Comparison of ENCODE assay signal across 11 cellular contexts in genomic region chr15:39578851-39579486, GRCh38. TPM values are rescaled to one million over a fixed set of nuclear protein-coding genes. Genes with fewer than 3 reads are reported as not detected.
DNase-seq lines count a peak whose midpoint lies in the region; ATAC-seq, FAIRE-seq and TF ChIP-seq lines count a peak whose summit lies in the region.
"Had no signal": no experiment of that assay in that cellular context is flagged by ENCODE, and none has a peak within 500 bp of the region (broad histone marks: within the 10 kb centered on the region; RNA-seq: fewer than 3 reads in every experiment).

No MANE protein-coding gene starts in this region.

- POLR2A ChIA-PET in endothelial cell of umbilical vein (lab: Charles Lee): interaction anchor here (1.1 to 9.9 kb wide), 9 partner anchors 149 to 751 kb away, joined by 4 to 118 read pairs (median 27); no protein-coding TSS in a partner anchor

- intact Hi-C loops in endothelial cell of umbilical vein (cut with micrococcal nuclease): loop anchor here (1.0 kb wide), 5 partner anchors 105 to 762 kb away; no protein-coding TSS in a partner anchor

- no peaks in the 10 kb centered on the region for H3K36me3 Mint-ChIP-seq in stimulated activated naive CD8-positive, alpha-beta T cell treated with anti-CD3 and anti-CD28 coated beads, Interleukin-15, Interleukin-2, amounts not matched to agents 100 ng/mL and 50 ng/mL, for 24 hours (ENCODE audit: low read depth)
- H3K36me3 Mint-ChIP-seq: CD8-positive, alpha-beta T cell had no signal

- no peak for DNase-seq in stimulated activated naive CD8-positive, alpha-beta T cell treated with anti-CD3 and anti-CD28 coated beads, Interleukin-15, amount 100 ng/mL, for 72 hours
- peak; percentile 86 for DNase-seq in endothelial cell of umbilical vein (ENCODE audit: low read depth, low spot score)
- DNase-seq in myocyte (ENCODE audit: low read depth): peak; percentile 62
- no peak for DNase-seq in epidermal melanocyte (ENCODE audit: insufficient read length, low spot score)
- no peak for DNase-seq in stimulated activated CD8-positive, alpha-beta memory T cell treated with anti-CD3 and anti-CD28 coated beads, Interleukin-4, amount 100 ng/mL, for 48 hours
- DNase-seq in NCI-H1694 (lab: John Stamatoyannopoulos, UW): no peak
- DNase-seq: activated CD4-positive, alpha-beta T cell treated with anti-CD3 and anti-CD28 coated beads, Interleukin-2, amount 50 U/mL, for 4 hours; CD8-positive, alpha-beta T cell; NCI-H2227 treated with DMSO at 0.1 percent for 48 hours had no signal

- peak; percentile 7 to 43 for TF ChIP-seq CTCF in endothelial cell of umbilical vein (IDR thresholded peaks at IDR 0.05; ENCODE audit: extremely low read depth in 1 of 2, insufficient read depth in 1 of 2, low read depth in 1 of 2, low read length in 2 of 2)

- peak overlapping the region; percentile 97 for H3K9ac ChIP-seq in endothelial cell of umbilical vein (replicated peaks; ENCODE audit: extremely low read depth, insufficient read depth, low read length)

- no peaks in the 10 kb centered on the region for H3K27me3 ChIP-seq in endothelial cell of umbilical vein (ENCODE audit: control insufficient read depth in 2 of 2, insufficient read depth in 2 of 2, low read length in 2 of 2)

- H3K27me3 Mint-ChIP-seq in stimulated activated naive CD8-positive, alpha-beta T cell treated with anti-CD3 and anti-CD28 coated beads, Interleukin-15, Interleukin-2, amounts not matched to agents 100 ng/mL and 50 ng/mL, for 24 hours: peaks cover 61% of the 10 kb centered on the region
- H3K27me3 Mint-ChIP-seq in stimulated activated naive CD8-positive, alpha-beta T cell treated with anti-CD3 and anti-CD28 coated beads, Interleukin-15, amount 100 ng/mL, for 72 hours: peaks cover 62% of the 10 kb centered on the region

- peaks cover 3% of the 10 kb centered on the region for H4K20me1 ChIP-seq in endothelial cell of umbilical vein (replicated peaks; ENCODE audit: control insufficient read depth, extremely low read depth, insufficient read depth, low read length)

- H3K4me1 ChIP-seq in endothelial cell of umbilical vein (ENCODE audit: control insufficient read depth, extremely low read depth, insufficient read depth, low read length): peaks cover 20% of the 10 kb centered on the region

- H3K4me3 ChIP-seq in endothelial cell of umbilical vein (replicated peaks in 1 of 3; ENCODE audit: insufficient read depth in 1 of 3, low read depth in 1 of 3, low read length in 3 of 3): peak overlapping the region in 1 of 3 experiments; percentile 61

- no peaks in the 10 kb centered on the region for H3K9me1 ChIP-seq in endothelial cell of umbilical vein (replicated peaks; ENCODE audit: control insufficient read depth, extremely low read depth, insufficient read depth, low read length)

- no peak for ATAC-seq in stimulated activated naive CD8-positive, alpha-beta T cell treated with anti-CD3 and anti-CD28 coated beads, Interleukin-15, amount 100 ng/mL, for 72 hours
- ATAC-seq in HG03457 (IDR thresholded peaks at IDR 0.05; ENCODE audit: unreplicated experiment): no peak
- ATAC-seq: CD8-positive, alpha-beta T cell had no signal

- FAIRE-seq in endothelial cell of umbilical vein (lab: Jason Lieb, UNC): no peak

- BruUV-seq in endothelial cell of umbilical vein (replicated peaks; lab: Mats Ljungman, UMichigan): no TSS peak

- H3K27ac Mint-ChIP-seq in stimulated activated naive CD8-positive, alpha-beta T cell treated with anti-CD3 and anti-CD28 coated beads, Interleukin-15, Interleukin-2, amounts not matched to agents 100 ng/mL and 50 ng/mL, for 24 hours: peak overlapping the region; percentile 71
- peak overlapping the region in 1 of 2 donors; percentile 53 for H3K27ac Mint-ChIP-seq in stimulated activated naive CD8-positive, alpha-beta T cell treated with anti-CD3 and anti-CD28 coated beads, Interleukin-15, amount 100 ng/mL, for 72 hours
- H3K27ac Mint-ChIP-seq: CD8-positive, alpha-beta T cell had no signal

- no peak overlapping the region for H2AFZ ChIP-seq in endothelial cell of umbilical vein (ENCODE audit: low read depth, low read length)

- peaks cover 15% of the 10 kb centered on the region for H3K4me1 Mint-ChIP-seq in stimulated activated naive CD8-positive, alpha-beta T cell treated with anti-CD3 and anti-CD28 coated beads, Interleukin-15, Interleukin-2, amounts not matched to agents 100 ng/mL and 50 ng/mL, for 24 hours (ENCODE audit: low read depth)
- H3K4me1 Mint-ChIP-seq in stimulated activated naive CD8-positive, alpha-beta T cell treated with anti-CD3 and anti-CD28 coated beads, Interleukin-15, amount 100 ng/mL, for 72 hours: peaks cover 19% of the 10 kb centered on the region

- H3K36me3 ChIP-seq in endothelial cell of umbilical vein (ENCODE audit: control insufficient read depth in 2 of 2, extremely low read depth in 1 of 2, insufficient read depth in 2 of 2, low read length in 2 of 2): peaks cover 21 to 25% of the 10 kb centered on the region in 2 experiments

- H3K9me3 Mint-ChIP-seq in stimulated activated naive CD8-positive, alpha-beta T cell treated with anti-CD3 and anti-CD28 coated beads, Interleukin-15, Interleukin-2, amounts not matched to agents 100 ng/mL and 50 ng/mL, for 24 hours: no peaks in the 10 kb centered on the region
- H3K9me3 Mint-ChIP-seq in stimulated activated naive CD8-positive, alpha-beta T cell treated with anti-CD3 and anti-CD28 coated beads, Interleukin-15, amount 100 ng/mL, for 72 hours: no peaks in the 10 kb centered on the region
- H3K9me3 Mint-ChIP-seq: CD8-positive, alpha-beta T cell had no signal

- H3K4me2 ChIP-seq in endothelial cell of umbilical vein (ENCODE audit: insufficient read depth, low read length): peak overlapping the region; percentile 91

- H3K27ac ChIP-seq in endothelial cell of umbilical vein (ENCODE audit: insufficient read depth, low read depth, low read length): peak overlapping the region; percentile 98

- peak; percentile 3 for TF ChIP-seq POLR2A in endothelial cell of umbilical vein (IDR thresholded peaks at IDR 0.05; ENCODE audit: low read depth, low read length)

- H3K4me3 Mint-ChIP-seq in stimulated activated naive CD8-positive, alpha-beta T cell treated with anti-CD3 and anti-CD28 coated beads, Interleukin-15, Interleukin-2, amounts not matched to agents 100 ng/mL and 50 ng/mL, for 24 hours: no peak overlapping the region
- no peak overlapping the region for H3K4me3 Mint-ChIP-seq in stimulated activated naive CD8-positive, alpha-beta T cell treated with anti-CD3 and anti-CD28 coated beads, Interleukin-15, amount 100 ng/mL, for 72 hours

- dilution Hi-C loops in endothelial cell of umbilical vein (cut with MboI; ENCODE audit: extremely low pct_ligation_motif_present, low sequenced_read_pairs): no loop called here

- H3K9me3 ChIP-seq in endothelial cell of umbilical vein (replicated peaks; ENCODE audit: control insufficient read depth, insufficient read depth, low read length): no peaks in the 10 kb centered on the region

- peaks cover 42% of the 10 kb centered on the region for H3K79me2 ChIP-seq in endothelial cell of umbilical vein (ENCODE audit: control insufficient read depth, insufficient read depth, low read length)

- CTCF ChIA-PET in endothelial cell of umbilical vein (lab: Charles Lee): interaction anchor here (1.0 to 5.0 kb wide), 18 partner anchors 105 to 872 kb away, joined by 3 to 72 read pairs (median 6); no protein-coding TSS in a partner anchor

TF ChIP-seq in endothelial cell of umbilical vein, 7 proteins besides CTCF, POLR2A, EP300 and RAD21:
- no peak for TF ChIP-seq MYC (IDR thresholded peaks at IDR 0.05; ENCODE audit: low read depth, low read length)
- TF ChIP-seq FOS (IDR thresholded peaks at IDR 0.05; ENCODE audit: borderline replicate concordance, insufficient read depth, low read length): peak; percentile 45
- peak; percentile 41 for TF ChIP-seq POLR2AphosphoS5 (IDR thresholded peaks at IDR 0.05; ENCODE audit: insufficient read depth, low read depth, low read length)
- TF ChIP-seq JUN (IDR thresholded peaks at IDR 0.05; ENCODE audit: borderline replicate concordance, insufficient read depth, insufficient read length, low read depth): no peak
- TF ChIP-seq, protein P1, sequence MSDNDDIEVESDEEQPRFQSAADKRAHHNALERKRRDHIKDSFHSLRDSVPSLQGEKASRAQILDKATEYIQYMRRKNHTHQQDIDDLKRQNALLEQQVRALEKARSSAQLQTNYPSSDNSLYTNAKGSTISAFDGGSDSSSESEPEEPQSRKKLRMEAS (IDR thresholded peaks at IDR 0.05; ENCODE audit: insufficient read depth, insufficient read length): no peak
- no peak for TF ChIP-seq EZH2 (IDR thresholded peaks at IDR 0.05; ENCODE audit: borderline replicate concordance, low read depth, low read length, severe bottlenecking)
- TF ChIP-seq GATA2 (IDR thresholded peaks at IDR 0.05; ENCODE audit: insufficient read depth, insufficient read length, low read depth, low read length): peak; percentile 48

RNA-seq across cellular contexts. Expression of gene THBS1, which starts 1.9 kb away (rescaled TPM):
- 8,837 and 8,883 TPM in 2 replicates for total RNA-seq in endothelial cell of umbilical vein
- polyA plus RNA-seq in endothelial cell of umbilical vein: 6,148 and 6,293 TPM in 2 replicates
- polyA plus RNA-seq in endothelial cell of umbilical vein (2011; cell fraction: cytosol; rRNA removed): 2,202 and 2,655 TPM in 2 replicates
- polyA plus RNA-seq in endothelial cell of umbilical vein (2011; cell fraction: nucleus; rRNA removed): 17,201 and 26,660 TPM in 2 replicates
- polyA plus RNA-seq in endothelial cell of umbilical vein (2012): 3,629 and 3,767 TPM in 2 replicates
- polyA minus RNA-seq in endothelial cell of umbilical vein: 17,988 and 18,091 TPM in 2 replicates
- 7.8 TPM for polyA minus RNA-seq in endothelial cell of umbilical vein (2011; cell fraction: cytosol; rRNA and poly(A)+ RNA removed)
- polyA minus RNA-seq in endothelial cell of umbilical vein (2011; cell fraction: nucleus; rRNA and poly(A)+ RNA removed): 23,649 and 24,248 TPM in 2 replicates
- total RNA-seq in myocyte: 1,149 and 1,987 TPM in 2 replicates
- polyA plus RNA-seq in myocyte (2012): 2,462 TPM

Comparison
In these comparisons a context has a peak if more than half of its experiments do, and no peak if none do; other contexts are left out.
1. DNase-seq: peak in endothelial cell of umbilical vein (single experiment) and myocyte (single experiment); none in stimulated activated naive CD8-positive, alpha-beta T cell treated with anti-CD3 and anti-CD28 coated beads, Interleukin-15, amount 100 ng/mL, for 72 hours (0 of 2), epidermal melanocyte (single experiment), stimulated activated CD8-positive, alpha-beta memory T cell treated with anti-CD3 and anti-CD28 coated beads, Interleukin-4, amount 100 ng/mL, for 48 hours (single experiment) and NCI-H1694 (single experiment).